13 cellular contexts compared by ENCODE assay signal in the genomic region with DNA sequence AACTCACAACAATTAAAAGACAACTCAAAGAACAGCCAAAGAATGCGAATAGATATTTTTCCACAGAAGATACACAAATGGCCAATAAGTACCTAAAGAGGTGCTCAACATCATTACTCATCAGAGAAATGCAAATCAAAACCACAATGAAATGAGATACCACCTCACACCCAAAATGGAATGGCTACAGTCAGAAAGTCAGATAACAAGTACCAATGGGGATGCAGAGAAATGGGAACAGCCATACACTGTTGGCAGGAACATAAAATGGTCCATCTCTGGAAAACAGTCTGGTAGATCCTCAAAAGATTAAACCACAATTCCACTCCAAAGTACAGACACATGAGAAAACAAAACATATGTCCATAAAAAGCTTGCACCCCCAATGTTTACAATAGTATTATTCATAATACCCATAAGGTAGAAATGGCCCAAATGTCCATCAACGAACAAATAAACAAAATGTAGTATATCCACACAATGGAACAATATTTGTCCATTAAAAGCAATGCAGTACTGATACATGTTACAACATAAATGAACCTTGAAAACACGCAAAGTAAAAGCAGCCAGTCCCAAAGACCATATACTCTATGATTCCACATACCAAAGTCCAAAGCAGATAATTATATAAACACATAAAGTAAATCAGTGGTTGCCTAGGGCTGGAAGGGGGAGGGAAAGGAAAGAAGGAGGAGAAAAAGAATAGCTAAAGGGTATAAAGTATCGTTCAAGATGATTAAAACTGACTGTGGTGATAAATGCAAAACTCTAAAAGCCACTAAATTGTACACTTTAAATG. TPM values are rescaled to one million over a fixed set of nuclear protein-coding genes. Genes with fewer than 3 reads are reported as not detected.
DNase-seq lines count a peak whose midpoint lies in the region; ATAC-seq and TF ChIP-seq lines count a peak whose summit lies in the region.
"Had no signal": no experiment of that assay in that cellular context is flagged by ENCODE, and none has a peak within 500 bp of the region (broad histone marks: within the 10 kb centered on the region; RNA-seq: fewer than 3 reads in every experiment).

No MANE protein-coding gene starts in this region.

- H2AFZ ChIP-seq in OCI-LY3 (ENCODE audit: low read depth, low read length) (no peak overlapping the region), hepatocyte (no peak overlapping the region)
- H2AFZ ChIP-seq: neural progenitor cell had no signal

- peaks cover 52 to 77% (median 69%) of the 10 kb centered on the region in 4 donors for H3K4me1 Mint-ChIP-seq in CD4-positive, CD25-positive, alpha-beta regulatory T cell
- H3K4me1 Mint-ChIP-seq: neural progenitor cell had no signal

- peaks cover 21% of the 10 kb centered on the region for H3K4me1 ChIP-seq in CD4-positive, CD25-positive, alpha-beta regulatory T cell (ENCODE audit: control insufficient read depth, insufficient read depth, low read length, poor library complexity, severe bottlenecking)
- peaks cover 60% of the 10 kb centered on the region for H3K4me1 ChIP-seq in OCI-LY3 (ENCODE audit: low read length)
- H3K4me1 ChIP-seq in hepatocyte (ENCODE audit: insufficient read depth), result no peaks in the 10 kb centered on the region
- H3K4me1 ChIP-seq: neural progenitor cell had no signal

- peaks cover 74% of the 10 kb centered on the region for H4K20me1 ChIP-seq in OCI-LY3 (ENCODE audit: insufficient read depth, low read length)
- H4K20me1 ChIP-seq in hepatocyte (ENCODE audit: insufficient read depth, poor library complexity, severe bottlenecking), result peaks cover 40% of the 10 kb centered on the region

- WGBS in hepatocyte (ENCODE audit: low lambda C conversion rate, missing lambda C conversion rate), result 61% methylated on average over 4 of the region's 4 CpGs

- H3K9me2 ChIP-seq in hepatocyte (replicated peaks; ENCODE audit: insufficient read depth), result no peaks in the 10 kb centered on the region

- H3K36me3 ChIP-seq in CD4-positive, CD25-positive, alpha-beta regulatory T cell (ENCODE audit: control insufficient read depth, insufficient read depth, low read length), result no peaks in the 10 kb centered on the region
- H3K36me3 ChIP-seq in OCI-LY3 (replicated peaks; ENCODE audit: low read depth, low read length), result peaks cover 20% of the 10 kb centered on the region
- no peaks in the 10 kb centered on the region for H3K36me3 ChIP-seq in hepatocyte (replicated peaks; ENCODE audit: insufficient read depth, low read depth)
- H3K36me3 ChIP-seq: neural progenitor cell had no signal

- H3K9me3 ChIP-seq in CD4-positive, CD25-positive, alpha-beta regulatory T cell (ENCODE audit: control insufficient read depth in 2 of 2, low read length in 2 of 2), result no peaks in the 10 kb centered on the region
- no peaks in the 10 kb centered on the region for H3K9me3 ChIP-seq in OCI-LY3 (ENCODE audit: insufficient read depth, low read length)
- H3K9me3 ChIP-seq in hepatocyte (ENCODE audit: low read depth), result no peaks in the 10 kb centered on the region

- no peaks in the 10 kb centered on the region for H3K27me3 ChIP-seq in CD4-positive, CD25-positive, alpha-beta regulatory T cell (ENCODE audit: control insufficient read depth, insufficient read depth, low read length)
- H3K27me3 ChIP-seq in OCI-LY3 (ENCODE audit: low read depth, low read length) (no peaks in the 10 kb centered on the region), hepatocyte (no peaks in the 10 kb centered on the region)
- H3K27me3 ChIP-seq: neural progenitor cell had no signal

- H3K79me2 ChIP-seq in OCI-LY3 (ENCODE audit: low read length) (peaks cover 91% of the 10 kb centered on the region), hepatocyte (peaks cover 97% of the 10 kb centered on the region)

- peaks cover 14% of the 10 kb centered on the region for H3K36me3 Mint-ChIP-seq in CD4-positive, CD25-positive, alpha-beta regulatory T cell

- TF ChIP-seq CTCF in OCI-LY3 (IDR thresholded peaks at IDR 0.05; ENCODE audit: low read depth, low read length) (no peak), hepatocyte (IDR thresholded peaks at IDR 0.05; ENCODE audit: poor library complexity) (no peak)

- H3K4me3 ChIP-seq in CD4-positive, CD25-positive, alpha-beta regulatory T cell (ENCODE audit: low read depth, low read length), result peak overlapping the region; percentile 26
- H3K4me3 ChIP-seq in OCI-LY3 (ENCODE audit: low read length) (no peak overlapping the region), hepatocyte (no peak overlapping the region)
- H3K4me3 ChIP-seq: neural progenitor cell, smooth muscle cell had no signal

- ATAC-seq in CD4-positive, CD25-positive, alpha-beta regulatory T cell (ENCODE audit: low read depth in 2 of 2), result peak; percentile 28 to 46
- peak; percentile 35 for ATAC-seq in GM18520 (IDR thresholded peaks at IDR 0.05; ENCODE audit: unreplicated experiment)
- no peak for ATAC-seq in HG03097 (IDR thresholded peaks at IDR 0.05; ENCODE audit: low FRiP score, unreplicated experiment)
- no peak for ATAC-seq in HG03108 (IDR thresholded peaks at IDR 0.05; ENCODE audit: unreplicated experiment)

- DNase-seq in CD4-positive, CD25-positive, alpha-beta regulatory T cell, result peak in 1 of 3 donors; percentile 47
- DNase-seq in hepatocyte (ENCODE audit: low spot score) (peak; percentile 23), AG20443 (ENCODE audit: low spot score) (no peak), ureter (ENCODE audit: low spot score) (no peak)
- DNase-seq: activated effector memory CD4-positive, alpha-beta T cell treated with anti-CD3 and anti-CD28 coated beads, Interleukin-2, amount 50 U/mL, for 16 hours; C1 segment of cervical spinal cord; cortex of kidney had no signal

- no peaks in the 10 kb centered on the region for H3K27me3 Mint-ChIP-seq in CD4-positive, CD25-positive, alpha-beta regulatory T cell

- H3K4me2 ChIP-seq in OCI-LY3 (ENCODE audit: low read length) (peak overlapping the region; percentile 31), hepatocyte (peak overlapping the region; percentile 33)
- H3K4me2 ChIP-seq: neural progenitor cell, smooth muscle cell had no signal

- peak overlapping the region in 2 of 3 donors; percentile 32 to 35 for H3K27ac Mint-ChIP-seq in CD4-positive, CD25-positive, alpha-beta regulatory T cell
- H3K27ac Mint-ChIP-seq: neural progenitor cell had no signal

- peaks cover 0 to 4% (median 0%) of the 10 kb centered on the region in 7 donors for H3K9me3 Mint-ChIP-seq in CD4-positive, CD25-positive, alpha-beta regulatory T cell

- peak overlapping the region in 3 of 4 donors; percentile 1 to 70 (median 59) for H3K4me3 Mint-ChIP-seq in CD4-positive, CD25-positive, alpha-beta regulatory T cell
- H3K4me3 Mint-ChIP-seq: neural progenitor cell had no signal

- H3K27ac ChIP-seq in CD4-positive, CD25-positive, alpha-beta regulatory T cell (ENCODE audit: insufficient read depth, low read length, poor library complexity, severe bottlenecking), result no peak overlapping the region
- H3K27ac ChIP-seq in OCI-LY3 (ENCODE audit: low read length) (no peak overlapping the region), hepatocyte (peak overlapping the region; percentile 2)
- H3K27ac ChIP-seq: neural progenitor cell had no signal

- no peak overlapping the region for H3K9ac ChIP-seq in OCI-LY3 (ENCODE audit: low read length)
- H3K9ac ChIP-seq: neural progenitor cell had no signal

RNA-seq across cellular contexts. Expression of a gene that starts 19.6 kb away (rescaled TPM):
- 67.6 TPM for total RNA-seq in CD4-positive, CD25-positive, alpha-beta regulatory T cell
- polyA plus RNA-seq in CD4-positive, CD25-positive, alpha-beta regulatory T cell, result 10 to 100 TPM; 13.5 to 20.7 (median 15.6) TPM
- total RNA-seq in hepatocyte, result 26.4 and 33.7 TPM in 2 replicates
- 15.4 and 17.5 TPM in 2 replicates for polyA plus RNA-seq in hepatocyte
- total RNA-seq in ureter, result 25.5 TPM

Comparison
In these comparisons a context has a peak if more than half of its experiments do, and no peak if none do; other contexts are left out.
1. ATAC-seq: peak in CD4-positive, CD25-positive, alpha-beta regulatory T cell (2 of 2) and GM18520 (single experiment); none in HG03097 (single experiment) and HG03108 (single experiment).